Comparison of ENCODE assay signal across 18 cellular contexts in the genomic region with DNA sequence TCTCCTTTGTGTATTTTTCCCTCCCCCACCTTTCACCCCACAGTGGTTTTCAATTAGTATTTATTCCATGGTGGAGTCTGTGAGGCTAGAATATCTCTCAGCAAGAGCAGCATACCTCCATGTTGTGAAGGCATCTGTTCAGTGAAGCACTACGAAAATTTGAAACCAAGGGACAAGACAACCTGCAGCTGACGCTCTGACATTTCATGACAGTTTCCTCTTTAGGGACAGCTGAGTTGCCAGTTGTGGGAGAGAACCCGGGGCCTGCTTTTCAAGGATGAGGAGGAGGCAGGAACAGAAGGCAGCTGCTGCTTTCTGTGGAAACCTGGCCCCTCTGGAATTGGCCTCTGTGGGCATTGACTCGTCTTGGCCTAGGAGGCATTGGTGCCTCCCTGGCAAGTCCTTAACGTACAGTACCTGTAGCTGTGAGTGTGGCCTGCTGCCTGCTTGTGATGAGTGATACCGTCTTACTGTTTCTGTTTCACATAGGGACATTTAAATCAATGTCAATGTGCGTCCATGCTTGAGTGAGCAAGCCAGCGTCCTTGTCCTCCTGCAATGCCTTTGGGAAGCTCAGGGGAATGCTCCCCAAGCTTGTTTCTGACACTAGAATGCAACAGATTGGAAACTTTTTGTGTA. TPM values are rescaled to one million over a fixed set of nuclear protein-coding genes. Genes with fewer than 3 reads are reported as not detected.
DNase-seq lines count a peak whose midpoint lies in the region; ATAC-seq and TF ChIP-seq lines count a peak whose summit lies in the region.
"Had no signal": no experiment of that assay in that cellular context is flagged by ENCODE, and none has a peak within 500 bp of the region (broad histone marks: within the 10 kb centered on the region; RNA-seq: fewer than 3 reads in every experiment).

No MANE protein-coding gene starts in this region.

- peaks cover 22% of the 10 kb centered on the region for H3K4me1 Mint-ChIP-seq in stimulated activated naive CD8-positive, alpha-beta T cell treated with anti-CD3 and anti-CD28 coated beads, Interleukin-15, amount 100 ng/mL, for 72 hours

- H3K27ac Mint-ChIP-seq in stimulated activated naive CD8-positive, alpha-beta T cell treated with anti-CD3 and anti-CD28 coated beads, Interleukin-15, amount 100 ng/mL, for 72 hours = no peak overlapping the region

- TF ChIP-seq CTCF in lower lobe of right lung (IDR thresholded peaks at IDR 0.05) = no peak
- TF ChIP-seq CTCF in suprapubic skin (IDR thresholded peaks at IDR 0.05) = no peak

- no peak overlapping the region for H3K4me3 Mint-ChIP-seq in stimulated activated naive CD8-positive, alpha-beta T cell treated with anti-CD3 and anti-CD28 coated beads, Interleukin-15, amount 100 ng/mL, for 72 hours

- H3K27me3 Mint-ChIP-seq in stimulated activated naive CD8-positive, alpha-beta T cell treated with anti-CD3 and anti-CD28 coated beads, Interleukin-15, amount 100 ng/mL, for 72 hours = no peaks in the 10 kb centered on the region

- no peak for TF ChIP-seq POLR2A in suprapubic skin (IDR thresholded peaks at IDR 0.05)

- DNase-seq in NAMALWA (ENCODE audit: low spot score) (peak; percentile 20), lower lobe of right lung (no peak), suprapubic skin (ENCODE audit: low spot score in 2 of 2) (no peak), DMS 273 (lab: John Stamatoyannopoulos, UW; ENCODE audit: unreplicated experiment) (no peak), cerebellar nuclear complex (lab: John Stamatoyannopoulos, UW) (no peak)
- DNase-seq in stimulated activated naive CD8-positive, alpha-beta T cell treated with anti-CD3 and anti-CD28 coated beads, Interleukin-15, amount 100 ng/mL, for 72 hours = no peak
- DNase-seq: activated CD4-positive, alpha-beta T cell treated with anti-CD3 and anti-CD28 coated beads, Interleukin-2, amount 50 U/mL, for 1 hour; activated naive CD4-positive, alpha-beta T cell treated with Interleukin-2 at 50 U/mL for 16 hours; activated T-cell treated with anti-CD3 and anti-CD28 coated beads for 4 hours; cortex of kidney; erythroblast; mesenchymal stem cell; NCI-H1436 treated with DMSO at 0.1 percent for 48 hours; NCI-H2227 treated with DMSO at 0.1 percent for 48 hours; upper lobe of left lung had no signal

- no peak for TF ChIP-seq EP300 in suprapubic skin (IDR thresholded peaks at IDR 0.05)

- peak; percentile 65 for ATAC-seq in GM19351 (IDR thresholded peaks at IDR 0.05; ENCODE audit: unreplicated experiment)
- no peak for ATAC-seq in lower lobe of right lung
- ATAC-seq in stimulated activated naive CD8-positive, alpha-beta T cell treated with anti-CD3 and anti-CD28 coated beads, Interleukin-15, amount 100 ng/mL, for 72 hours = no peak

- WGBS in suprapubic skin = 71% methylated on average over 7 of the region's 8 CpGs

- peak overlapping the region; percentile 1 for H3K27ac ChIP-seq in lower lobe of right lung
- peak overlapping the region; percentile 51 for H3K27ac ChIP-seq in suprapubic skin
- H3K27ac ChIP-seq: SJSA1 had no signal

- H3K4me1 ChIP-seq in lower lobe of right lung = peaks cover 18% of the 10 kb centered on the region
- H3K4me1 ChIP-seq in suprapubic skin = no peaks in the 10 kb centered on the region
- H3K4me1 ChIP-seq: SJSA1 had no signal

- intact Hi-C loops in lower lobe of right lung (cut with DNase I) = no loop called here

- no peaks in the 10 kb centered on the region for H3K9me3 Mint-ChIP-seq in stimulated activated naive CD8-positive, alpha-beta T cell treated with anti-CD3 and anti-CD28 coated beads, Interleukin-15, amount 100 ng/mL, for 72 hours

- H3K4me3 ChIP-seq in lower lobe of right lung (no peak overlapping the region), suprapubic skin (no peak overlapping the region)
- H3K4me3 ChIP-seq: SJSA1, upper lobe of left lung had no signal

- H3K27me3 ChIP-seq in lower lobe of right lung (ENCODE audit: low read depth) (no peaks in the 10 kb centered on the region), suprapubic skin (no peaks in the 10 kb centered on the region)
- H3K27me3 ChIP-seq: SJSA1, upper lobe of left lung had no signal

- H3K36me3 ChIP-seq in lower lobe of right lung = peaks cover 36% of the 10 kb centered on the region
- peaks cover 22% of the 10 kb centered on the region for H3K36me3 ChIP-seq in suprapubic skin
- H3K36me3 ChIP-seq: SJSA1 had no signal

- H3K9me3 ChIP-seq in lower lobe of right lung = no peaks in the 10 kb centered on the region
- H3K9me3 ChIP-seq in suprapubic skin = no peaks in the 10 kb centered on the region
- H3K9me3 ChIP-seq: SJSA1, upper lobe of left lung had no signal

RNA-seq across cellular contexts. Expression of gene SLC46A2, which starts 21.6 kb away (rescaled TPM):
- total RNA-seq in lower lobe of right lung = 13.7 TPM
- 10 to 100 TPM in 3 of 4 donors, 1 to 10 TPM in 1; 5.6 to 65.2 (median 42.4) TPM for total RNA-seq in suprapubic skin
- total RNA-seq: HT-29, SJSA1 had no signal
